Comparison of ENCODE assay signal across 9 cellular contexts in the genomic region with DNA sequence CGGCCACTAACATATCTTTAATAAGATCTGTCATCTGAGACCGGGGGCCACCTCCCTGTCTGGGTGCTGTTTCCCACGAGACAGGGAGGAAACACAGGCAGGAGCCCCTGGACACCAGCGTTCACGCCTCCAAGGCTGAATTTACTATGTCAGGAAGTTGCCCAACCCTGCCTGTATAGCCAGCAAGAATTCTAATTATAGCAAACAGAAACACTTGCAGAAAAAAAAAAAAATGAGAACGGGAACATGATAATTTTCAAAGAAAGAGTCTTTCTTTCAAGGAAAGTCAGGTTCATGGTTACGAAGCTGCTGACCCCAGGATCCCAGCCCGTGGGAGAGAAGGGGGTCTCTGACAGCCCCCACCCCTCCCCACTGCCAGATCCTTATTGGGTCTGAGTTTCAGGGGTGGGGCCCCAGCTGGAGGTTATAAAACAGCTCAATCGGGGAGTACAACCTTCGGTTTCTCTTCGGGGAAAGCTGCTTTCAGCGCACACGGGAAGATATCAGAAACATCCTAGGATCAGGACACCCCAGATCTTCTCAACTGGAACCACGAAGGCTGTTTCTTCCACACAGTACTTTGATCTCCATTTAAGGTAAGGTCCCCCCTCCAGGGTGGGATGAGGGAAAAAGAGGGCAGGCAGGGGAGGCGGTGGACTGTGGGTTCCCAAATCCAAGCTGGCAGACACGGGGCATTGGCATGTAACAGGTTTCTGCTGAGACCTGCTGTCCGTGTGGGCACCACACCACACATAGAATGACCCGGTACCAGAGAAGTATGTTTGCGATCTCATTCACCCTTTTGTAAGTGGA. TPM values are rescaled to one million over a fixed set of nuclear protein-coding genes. Genes with fewer than 3 reads are reported as not detected.
DNase-seq lines count a peak whose midpoint lies in the region; ATAC-seq and TF ChIP-seq lines count a peak whose summit lies in the region.
"Had no signal": no experiment of that assay in that cellular context is flagged by ENCODE, and none has a peak within 500 bp of the region (broad histone marks: within the 10 kb centered on the region; RNA-seq: fewer than 3 reads in every experiment).

A gene (plus strand): TSS at position 455 of the 813 bp plus-strand sequence. CDS start 4,981 bp downstream, outside the sequence.

- no peak within 1 kb of the TSS for H3K9ac ChIP-seq in SK-N-MC (ENCODE audit: insufficient read length)

- H3K4me1 ChIP-seq in HAP-1 (peaks cover 2% of the 10 kb centered on the region; the same call in 1 of the 2 replicates), gastroesophageal sphincter (peaks cover 0 to 16% (median 0%) of the 10 kb centered on the region in 3 donors)

- in situ Hi-C loops in HAP-1 (cut with MboI; ENCODE audit: low sequenced_read_pairs): no loop called here

- 3 to 27% methylated on average over 6 to 13 of the region's 19 CpGs for WGBS in gastroesophageal sphincter (ENCODE audit: low coverage in 1 of 2), 2 donors

- TF ChIP-seq EP300 in gastroesophageal sphincter (IDR thresholded peaks at IDR 0.05): no peak

- H3K4me3 ChIP-seq in GM12865 (ENCODE audit: low read depth, low read length) (peak within 1 kb of the TSS; percentile 68), HAP-1 (peak within 1 kb of the TSS; percentile 12; the same call in 1 of the 2 replicates), SK-N-MC (peak within 1 kb of the TSS; percentile 45), gastroesophageal sphincter (peak within 1 kb of the TSS; percentile 54 to 68)

- H3K9me3 ChIP-seq in HAP-1 (no peaks in the 10 kb centered on the region), SK-N-MC (ENCODE audit: low read depth, low read length) (no peaks in the 10 kb centered on the region), gastroesophageal sphincter (peaks cover 0 to 13% (median 0%) of the 10 kb centered on the region in 3 donors)

- DNase-seq in GM12865 (ENCODE audit: low read depth) (peak; percentile 71), HAP-1 (ENCODE audit: low spot score in 2 of 2) (no peak), SK-N-MC (ENCODE audit: low read depth, low spot score) (no peak), putamen (ENCODE audit: low spot score) (peak; percentile 36), DMS153 (lab: John Stamatoyannopoulos, UW) (no peak), NCI-H2196 (lab: John Stamatoyannopoulos, UW; ENCODE audit: unreplicated experiment) (no peak)
- DNase-seq in stimulated activated CD4-positive, alpha-beta T cell treated with anti-CD3 and anti-CD28 coated beads, Interleukin-15, amount 100 ng/mL, for 24 hours: no peak

- H3K36me3 ChIP-seq in HAP-1 (replicated peaks) (no peaks in the 10 kb centered on the region), SK-N-MC (ENCODE audit: insufficient read depth, low read length) (no peaks in the 10 kb centered on the region), gastroesophageal sphincter (peaks cover 0 to 5% of the 10 kb centered on the region in 2 donors)

- no peak within 1 kb of the TSS for H3K27ac ChIP-seq in SK-N-MC
- peak within 1 kb of the TSS; percentile 55 to 80 (median 64) for H3K27ac ChIP-seq in gastroesophageal sphincter

- TF ChIP-seq CTCF in GM12865 (IDR thresholded peaks at IDR 0.05; ENCODE audit: insufficient read depth, low read depth, low read length, missing control alignments) (no peak), gastroesophageal sphincter (IDR thresholded peaks at IDR 0.05) (no peak)

- ATAC-seq in gastroesophageal sphincter: peak; percentile 64

- H3K27me3 ChIP-seq in HAP-1 (ENCODE audit: low read depth) (peaks cover 8% of the 10 kb centered on the region), gastroesophageal sphincter (no peaks in the 10 kb centered on the region)

- no peak for TF ChIP-seq POLR2A in gastroesophageal sphincter (IDR thresholded peaks at IDR 0.05)

RNA-seq across cellular contexts. Expression of the gene that starts here (rescaled TPM):
- total RNA-seq in gastroesophageal sphincter: 10 to 100 TPM in 1 of 4 donors, 1 to 10 TPM in 3; 3.6 to 10.2 (median 6.7) TPM
- total RNA-seq: myocyte had no signal

Comparison
In these comparisons a context has a peak if more than half of its experiments do, and no peak if none do; other contexts are left out.
1. DNase-seq: peak in GM12865 (single experiment) and putamen (single experiment); none in HAP-1 (0 of 2), SK-N-MC (single experiment), stimulated activated CD4-positive, alpha-beta T cell treated with anti-CD3 and anti-CD28 coated beads, Interleukin-15, amount 100 ng/mL, for 24 hours (single experiment), DMS153 (single experiment) and NCI-H2196 (single experiment).
2. H3K4me3 ChIP-seq: peak in every context shown above with its lines; median percentile 68 in GM12865; 61 in gastroesophageal sphincter; 45 in SK-N-MC; 12 in HAP-1.